In genomic region chr10:79190740-79191261, GRCh38 we compare ENCODE assay signal across 1 cellular context.
TF ChIP-seq lines count a peak whose summit lies in the region.

No MANE protein-coding gene starts in this region.

TF ChIP-seq in IMR-90, 13 proteins besides CTCF, POLR2A, EP300 and RAD21:
- no peak for TF ChIP-seq BHLHE40 (IDR thresholded peaks at IDR 0.05; ENCODE audit: low read depth, low read length)
